1 cellular context compared by ENCODE assay signal in genomic region chr22:19882446-19883381, GRCh38.
TF ChIP-seq lines count a peak whose summit lies in the region.

No MANE protein-coding gene starts in this region.

TF ChIP-seq in IMR-90, 13 proteins besides CTCF, POLR2A, EP300 and RAD21:
- TF ChIP-seq CEBPB (IDR thresholded peaks at IDR 0.05; ENCODE audit: low read depth, low read length) (no peak), NFE2L2 (IDR thresholded peaks at IDR 0.05; ENCODE audit: low read depth, low read length) (no peak), RCOR1 (IDR thresholded peaks at IDR 0.05; ENCODE audit: insufficient replicate concordance, low read length) (no peak), MAFK (IDR thresholded peaks at IDR 0.05; ENCODE audit: low read depth, low read length) (no peak), MXI1 (IDR thresholded peaks at IDR 0.05; ENCODE audit: borderline replicate concordance, low read depth, low read length) (no peak), RFX5 (IDR thresholded peaks at IDR 0.05; ENCODE audit: low read depth, low read length) (no peak), ELK1 (IDR thresholded peaks at IDR 0.05; ENCODE audit: borderline replicate concordance, low read depth, low read length) (no peak), FOS (IDR thresholded peaks at IDR 0.05; ENCODE audit: low read depth, low read length) (no peak), CHD1 (IDR thresholded peaks at IDR 0.05; ENCODE audit: low read depth, low read length) (no peak)
- TF ChIP-seq, protein P1, sequence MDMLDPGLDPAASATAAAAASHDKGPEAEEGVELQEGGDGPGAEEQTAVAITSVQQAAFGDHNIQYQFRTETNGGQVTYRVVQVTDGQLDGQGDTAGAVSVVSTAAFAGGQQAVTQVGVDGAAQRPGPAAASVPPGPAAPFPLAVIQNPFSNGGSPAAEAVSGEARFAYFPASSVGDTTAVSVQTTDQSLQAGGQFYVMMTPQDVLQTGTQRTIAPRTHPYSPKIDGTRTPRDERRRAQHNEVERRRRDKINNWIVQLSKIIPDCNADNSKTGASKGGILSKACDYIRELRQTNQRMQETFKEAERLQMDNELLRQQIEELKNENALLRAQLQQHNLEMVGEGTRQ (IDR thresholded peaks at IDR 0.05; ENCODE audit: low read depth, low read length): no peak
